Comparison of ENCODE assay signal across 9 cellular contexts in genomic region chr12:122520676-122521075, GRCh38.
"Had no signal": no experiment of that assay in that cellular context is flagged by ENCODE, and none has a peak within 500 bp of the region (broad histone marks: within the 10 kb centered on the region; RNA-seq: fewer than 3 reads in every experiment).

No MANE protein-coding gene starts in this region.

- H3K27me3 Mint-ChIP-seq: activated naive CD4-positive, alpha-beta T cell treated with anti-CD3 and anti-CD28 coated beads, Interleukin-2, amount 10 ng/mL, durations not matched to agents 7 days and 5 days had no signal

- DNase-seq: activated CD4-positive, alpha-beta T cell treated with anti-CD3 and anti-CD28 coated beads for 1 hour; activated CD8-positive, alpha-beta memory T cell treated with anti-CD3 and anti-CD28 coated beads for 24 hours; activated naive CD4-positive, alpha-beta T cell treated with anti-CD3 and anti-CD28 coated beads, Interleukin-2, amount 10 ng/mL, durations not matched to agents 7 days and 5 days; brain microvascular endothelial cell; effector memory CD4-positive, alpha-beta T cell; retina; stimulated activated CD4-positive, alpha-beta T cell treated with anti-CD3 and anti-CD28 coated beads, Interleukin-15, amount 100 ng/mL, for 24 hours; stimulated activated CD4-positive, alpha-beta T cell treated with anti-CD3 and anti-CD28 coated beads, Interleukin-4, amount 100 ng/mL, for 24 hours had no signal

- H3K4me3 Mint-ChIP-seq: activated naive CD4-positive, alpha-beta T cell treated with anti-CD3 and anti-CD28 coated beads, Interleukin-2, amount 10 ng/mL, durations not matched to agents 7 days and 5 days had no signal

- H3K9me3 Mint-ChIP-seq: activated naive CD4-positive, alpha-beta T cell treated with anti-CD3 and anti-CD28 coated beads, Interleukin-2, amount 10 ng/mL, durations not matched to agents 7 days and 5 days; neural crest cell had no signal
